14 cellular contexts compared by ENCODE assay signal in genomic region chr4:2914220-2915126, GRCh38. TPM values are rescaled to one million over a fixed set of nuclear protein-coding genes. Genes with fewer than 3 reads are reported as not detected.
A peak's percentile ranks its signal among the peaks of the same experiment; 100 is the strongest.
DNase-seq lines count a peak whose midpoint lies in the region; ATAC-seq and TF ChIP-seq lines count a peak whose summit lies in the region.
"Had no signal": no experiment of that assay in that cellular context is flagged by ENCODE, and none has a peak within 500 bp of the region (broad histone marks: within the 10 kb centered on the region; RNA-seq: fewer than 3 reads in every experiment).

No MANE protein-coding gene starts in this region.

- no peak for TF ChIP-seq CTCF in nephron progenitor cell (IDR thresholded peaks at IDR 0.05)
- TF ChIP-seq CTCF in osteocyte (IDR thresholded peaks at IDR 0.05): no peak

- H3K9me3 Mint-ChIP-seq in activated T-helper 1 cell treated with anti-CD3 and anti-CD28 coated beads, Interleukin-12 subunit alpha, Interleukin-12 subunit beta, Interleukin-2, Interleukin-4 antibody, amounts not matched to agents 30 ng/mL and 10 ng/mL and 1 ng/mL, durations not matched to agents 14 hours and 24 hours and 36 hours: peaks cover under 1% of the 10 kb centered on the region
- H3K9me3 Mint-ChIP-seq in nephron progenitor cell: peaks cover 31% of the 10 kb centered on the region
- H3K9me3 Mint-ChIP-seq in osteocyte (ENCODE audit: unreplicated experiment): peaks cover 2% of the 10 kb centered on the region

- no peaks in the 10 kb centered on the region for H3K27me3 Mint-ChIP-seq in activated T-helper 1 cell treated with anti-CD3 and anti-CD28 coated beads, Interleukin-12 subunit alpha, Interleukin-12 subunit beta, Interleukin-2, Interleukin-4 antibody, amounts not matched to agents 30 ng/mL and 10 ng/mL and 1 ng/mL, durations not matched to agents 14 hours and 24 hours and 36 hours (ENCODE audit: insufficient read depth)
- H3K27me3 Mint-ChIP-seq in nephron progenitor cell (ENCODE audit: low read depth, poor library complexity) (peaks cover 3% of the 10 kb centered on the region), osteocyte (ENCODE audit: unreplicated experiment) (no peaks in the 10 kb centered on the region)
- H3K27me3 Mint-ChIP-seq: CD4-positive, CD25-positive, alpha-beta regulatory T cell had no signal

- DNase-seq in DMS79 (lab: John Stamatoyannopoulos, UW) (peak; percentile 19), nephron progenitor cell (no peak), HPDE6-E6E7 (ENCODE audit: extremely low spot score) (no peak), A172 (ENCODE audit: low spot score) (no peak), osteocyte (ENCODE audit: extremely low spot score, unreplicated experiment) (no peak), cerebellar cortex (ENCODE audit: low spot score) (no peak)
- DNase-seq in activated T-helper 1 cell treated with anti-CD3 and anti-CD28 coated beads, Interleukin-12 subunit alpha, Interleukin-12 subunit beta, Interleukin-2, Interleukin-4 antibody, amounts not matched to agents 30 ng/mL and 10 ng/mL and 1 ng/mL, durations not matched to agents 14 hours and 24 hours and 36 hours (ENCODE audit: low spot score): no peak
- DNase-seq: CD4-positive, CD25-positive, alpha-beta regulatory T cell; GM23248; NCI-H1436 treated with DMSO at 0.1 percent for 48 hours; NCI-H748 treated with DMSO at 0.1 percent for 48 hours; SHP77 treated with DMSO at 0.1 percent for 48 hours; stimulated activated CD4-positive, alpha-beta T cell treated with anti-CD3 and anti-CD28 coated beads, Interleukin-2, amount 100 ng/mL, for 48 hours had no signal

- H3K27ac Mint-ChIP-seq in activated T-helper 1 cell treated with anti-CD3 and anti-CD28 coated beads, Interleukin-12 subunit alpha, Interleukin-12 subunit beta, Interleukin-2, Interleukin-4 antibody, amounts not matched to agents 30 ng/mL and 10 ng/mL and 1 ng/mL, durations not matched to agents 14 hours and 24 hours and 36 hours: peak overlapping the region; percentile 2
- H3K27ac Mint-ChIP-seq in nephron progenitor cell (peak overlapping the region; percentile 71), osteocyte (ENCODE audit: unreplicated experiment) (no peak overlapping the region)

- H3K36me3 Mint-ChIP-seq in activated T-helper 1 cell treated with anti-CD3 and anti-CD28 coated beads, Interleukin-12 subunit alpha, Interleukin-12 subunit beta, Interleukin-2, Interleukin-4 antibody, amounts not matched to agents 30 ng/mL and 10 ng/mL and 1 ng/mL, durations not matched to agents 14 hours and 24 hours and 36 hours (ENCODE audit: low read depth): peaks cover 56% of the 10 kb centered on the region
- H3K36me3 Mint-ChIP-seq in nephron progenitor cell (ENCODE audit: low read depth): peaks cover 82% of the 10 kb centered on the region
- peaks cover 57% of the 10 kb centered on the region for H3K36me3 Mint-ChIP-seq in osteocyte (ENCODE audit: unreplicated experiment)

- H3K4me3 Mint-ChIP-seq in activated T-helper 1 cell treated with anti-CD3 and anti-CD28 coated beads, Interleukin-12 subunit alpha, Interleukin-12 subunit beta, Interleukin-2, Interleukin-4 antibody, amounts not matched to agents 30 ng/mL and 10 ng/mL and 1 ng/mL, durations not matched to agents 14 hours and 24 hours and 36 hours: no peak overlapping the region
- H3K4me3 Mint-ChIP-seq in nephron progenitor cell (no peak overlapping the region), osteocyte (ENCODE audit: unreplicated experiment) (no peak overlapping the region)
- H3K4me3 Mint-ChIP-seq: CD4-positive, CD25-positive, alpha-beta regulatory T cell had no signal

- intact Hi-C loops in activated T-helper 1 cell treated with anti-CD3 and anti-CD28 coated beads, Interleukin-12 subunit alpha, Interleukin-12 subunit beta, Interleukin-2, Interleukin-4 antibody, amounts not matched to agents 30 ng/mL and 10 ng/mL and 1 ng/mL, durations not matched to agents 14 hours and 24 hours and 36 hours (cut with micrococcal nuclease): no loop called here

- peaks cover 16% of the 10 kb centered on the region for H3K4me1 Mint-ChIP-seq in activated T-helper 1 cell treated with anti-CD3 and anti-CD28 coated beads, Interleukin-12 subunit alpha, Interleukin-12 subunit beta, Interleukin-2, Interleukin-4 antibody, amounts not matched to agents 30 ng/mL and 10 ng/mL and 1 ng/mL, durations not matched to agents 14 hours and 24 hours and 36 hours (ENCODE audit: low read depth)
- no peaks in the 10 kb centered on the region for H3K4me1 Mint-ChIP-seq in nephron progenitor cell
- H3K4me1 Mint-ChIP-seq in osteocyte (ENCODE audit: unreplicated experiment): no peaks in the 10 kb centered on the region

- peak; percentile 68 for ATAC-seq in GM21723 (IDR thresholded peaks at IDR 0.05; ENCODE audit: unreplicated experiment)

RNA-seq across cellular contexts. Expression of gene NOP14, which starts 48.7 kb away (rescaled TPM):
- total RNA-seq in activated T-helper 1 cell treated with anti-CD3 and anti-CD28 coated beads, Interleukin-12 subunit alpha, Interleukin-12 subunit beta, Interleukin-2, Interleukin-4 antibody, amounts not matched to agents 30 ng/mL and 10 ng/mL and 1 ng/mL, durations not matched to agents 14 hours and 24 hours and 36 hours: 140 and 142 TPM in 2 replicates
- total RNA-seq in A172 (2014; rRNA removed; shearing (Covaris generic)): 23.8 and 33.1 TPM in 2 replicates
- total RNA-seq in osteocyte: 29.3 and 29.6 TPM in 2 replicates

RNA-seq across cellular contexts. Expression of gene GRK4, which starts 48.9 kb away (rescaled TPM):
- total RNA-seq in activated T-helper 1 cell treated with anti-CD3 and anti-CD28 coated beads, Interleukin-12 subunit alpha, Interleukin-12 subunit beta, Interleukin-2, Interleukin-4 antibody, amounts not matched to agents 30 ng/mL and 10 ng/mL and 1 ng/mL, durations not matched to agents 14 hours and 24 hours and 36 hours: 4.4 and 4.5 TPM in 2 replicates
- 4.9 and 8.5 TPM in 2 replicates for total RNA-seq in A172 (2014; rRNA removed; shearing (Covaris generic))
- total RNA-seq in osteocyte: 10.5 and 11.7 TPM in 2 replicates
